Comparison of ENCODE assay signal across 21 cellular contexts in the genomic region with DNA sequence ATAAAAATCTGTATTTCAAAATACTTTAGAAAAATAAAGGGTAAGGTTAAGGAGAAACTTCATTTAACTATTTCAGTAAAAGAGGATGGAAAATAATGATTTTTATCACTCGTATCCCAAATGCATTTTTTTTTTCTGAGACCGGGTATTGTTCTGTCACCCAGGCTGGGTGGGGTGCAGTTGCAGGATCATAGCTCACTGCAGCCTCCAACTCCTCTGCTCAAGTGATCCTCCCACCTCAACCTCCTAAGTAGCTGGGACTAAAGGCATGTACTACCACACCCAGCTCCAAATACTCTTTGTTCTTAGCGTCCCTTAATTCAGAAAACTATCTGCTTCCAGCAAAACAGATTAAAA.
"Had no signal": no experiment of that assay in that cellular context is flagged by ENCODE, and none has a peak within 500 bp of the region (broad histone marks: within the 10 kb centered on the region; RNA-seq: fewer than 3 reads in every experiment).

No MANE protein-coding gene starts in this region.

- H3K4me3 ChIP-seq: breast epithelium, SJSA1 had no signal

- H3K36me3 ChIP-seq: breast epithelium, SJSA1 had no signal

- ATAC-seq: Panc1, WTC11 had no signal

- H3K4me1 ChIP-seq: breast epithelium had no signal

- DNase-seq: activated CD4-positive, alpha-beta T cell treated with anti-CD3 and anti-CD28 coated beads, Interleukin-2, amount 50 U/mL, for 4 hours; activated CD4-positive, CD25-positive, alpha-beta regulatory T cell treated with anti-CD3 and anti-CD28 coated beads, Interleukin-2, amount 50 U/mL, for 72 hours; activated CD8-positive, alpha-beta memory T cell treated with anti-CD3 and anti-CD28 coated beads for 24 hours; aorta; central memory CD4-positive, alpha-beta T cell; Karpas-422; NCI-H1105 treated with DMSO at 0.1 percent for 48 hours; NCI-H1436 treated with DMSO at 0.1 percent for 48 hours; NCI-H187; NCI-H2081; NCI-H510A treated with DMSO at 0.1 percent for 48 hours; NCI-H69; NK-92 treated with Interleukin-12 subunit alpha and Interleukin-12 subunit beta, amount 100 ng/mL, for 24 hours; OCI-M1; SHP77; SW 1271 had no signal

- H3K27me3 ChIP-seq: breast epithelium, SJSA1 had no signal

- H3K4me3 Mint-ChIP-seq: WTC11 had no signal

- H3K9me3 ChIP-seq: SJSA1 had no signal

- H3K27ac ChIP-seq: breast epithelium, RWPE1, SJSA1 had no signal
